14 cellular contexts compared by ENCODE assay signal in the genomic region with DNA sequence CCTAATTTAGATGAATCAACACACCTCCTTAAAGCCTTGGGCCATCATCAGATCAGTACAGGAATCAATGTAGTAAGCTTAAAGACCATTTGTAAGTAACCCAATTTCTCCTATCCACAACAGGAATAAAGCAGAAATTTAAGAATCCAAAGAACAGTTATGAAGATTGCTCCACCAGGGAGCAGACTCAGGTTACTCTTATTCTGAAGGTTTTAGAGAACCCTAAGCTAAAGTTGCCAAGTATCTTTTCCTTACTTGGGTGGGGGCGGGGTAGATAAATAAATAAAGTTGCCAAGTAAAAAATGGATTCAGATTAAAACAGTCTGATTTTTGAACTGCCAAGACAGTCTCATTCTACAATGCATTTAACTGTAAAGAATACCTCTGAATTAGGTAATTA. TPM values are rescaled to one million over a fixed set of nuclear protein-coding genes. Genes with fewer than 3 reads are reported as not detected.
DNase-seq lines count a peak whose midpoint lies in the region; ATAC-seq, FAIRE-seq and TF ChIP-seq lines count a peak whose summit lies in the region.
"Had no signal": no experiment of that assay in that cellular context is flagged by ENCODE, and none has a peak within 500 bp of the region (broad histone marks: within the 10 kb centered on the region; RNA-seq: fewer than 3 reads in every experiment).

No MANE protein-coding gene starts in this region.

- no peak for ATAC-seq in GM19467 (IDR thresholded peaks at IDR 0.05; ENCODE audit: unreplicated experiment)

- TF ChIP-seq POLR2A in GM12892 (IDR thresholded peaks at IDR 0.05; ENCODE audit: low read depth, low read length): no peak

- TF ChIP-seq CTCF in 22Rv1 (IDR thresholded peaks at IDR 0.05): no peak
- no peak for TF ChIP-seq CTCF in astrocyte of the spinal cord (IDR thresholded peaks at IDR 0.05; ENCODE audit: low read depth, low read length)

- H3K4me3 ChIP-seq in astrocyte of the spinal cord (ENCODE audit: low read depth, low read length): no peak overlapping the region
- H3K4me3 ChIP-seq: HAP-1, spleen had no signal

- in situ Hi-C loops in astrocyte of the spinal cord (cut with HindIII; ENCODE audit: low sequenced_read_pairs): no loop called here

- H3K27ac ChIP-seq in 22Rv1: peak overlapping the region; percentile 57
- H3K27ac ChIP-seq: KMS-11 had no signal

- FAIRE-seq in GM12892 (lab: Jason Lieb, UNC): no peak

- DNase-seq in ELR (ENCODE audit: low read depth) (peak; percentile 11), astrocyte of the spinal cord (ENCODE audit: low read depth, low spot score) (peak; percentile 22), iris pigment epithelial cell (ENCODE audit: low read depth) (peak; percentile 47), GM12892 (ENCODE audit: insufficient read length) (no peak), NCI-H526 treated with DMSO at 0.1 percent for 48 hours (lab: John Stamatoyannopoulos, UW) (no peak), hepatic stellate cell (ENCODE audit: low spot score) (no peak)
- DNase-seq: activated CD4-positive, CD25-positive, alpha-beta regulatory T cell; cerebellar nuclear complex; NCI-H1417 treated with DMSO at 0.1 percent for 48 hours; spleen had no signal

RNA-seq across cellular contexts. Expression of a gene that starts 18.1 kb away (rescaled TPM):
- 35.6 TPM for polyA plus RNA-seq in GM12892 (2012; ENCODE audit: missing spikeins)

Comparison
In these comparisons a context has a peak if more than half of its experiments do, and no peak if none do; other contexts are left out.
1. DNase-seq: peak in ELR (single experiment), astrocyte of the spinal cord (single experiment) and iris pigment epithelial cell (single experiment); none in GM12892 (single experiment), NCI-H526 treated with DMSO at 0.1 percent for 48 hours (single experiment) and hepatic stellate cell (single experiment).